ENCODE assay signal across 25 cellular contexts in genomic region chr7:99825451-99825850, GRCh38. TPM values are rescaled to one million over a fixed set of nuclear protein-coding genes. Genes with fewer than 3 reads are reported as not detected.
DNase-seq lines count a peak whose midpoint lies in the region; ATAC-seq, FAIRE-seq and TF ChIP-seq lines count a peak whose summit lies in the region.
"Had no signal": no experiment of that assay in that cellular context is flagged by ENCODE, and none has a peak within 500 bp of the region (broad histone marks: within the 10 kb centered on the region; RNA-seq: fewer than 3 reads in every experiment).

No MANE protein-coding gene starts in this region.

- no peaks in the 10 kb centered on the region for H3K9me1 ChIP-seq in K562 (ENCODE audit: control insufficient read depth, insufficient read depth, low read length)

- CTCF ChIA-PET in K562 (lab: Yijun Ruan, JAX; ENCODE audit: low intra/inter-chr PET ratio), result no interaction called here

- H3K4me1 ChIP-seq in K562 (replicated peaks in 1 of 2; ENCODE audit: control insufficient read depth in 2 of 2, insufficient read depth in 2 of 2, low read length in 2 of 2) (peaks cover 4 to 16% of the 10 kb centered on the region in 2 experiments; a peak in 4 of 5 replicates), hepatocyte (ENCODE audit: insufficient read depth) (peaks cover 42% of the 10 kb centered on the region), neural progenitor cell (no peaks in the 10 kb centered on the region), subcutaneous abdominal adipose tissue (ENCODE audit: control insufficient read depth in 5 of 5, insufficient read depth in 5 of 5, low read length in 5 of 5) (peaks cover 0 to 63% (median 30%) of the 10 kb centered on the region in 5 donors)
- H3K4me1 ChIP-seq: BLaER1 treated with 17β-estradiol and CSF1 and Interleukin-3, amounts not matched to agents 10 nM and 100 nM had no signal

- TF ChIP-seq EP300 in K562 (IDR thresholded peaks at IDR 0.05; ENCODE audit: low read length), result no peak

- H2AFZ ChIP-seq in K562 (ENCODE audit: low read depth, low read length), result 0 out of 2 replicates have a peak overlapping the region, but pooled peaks have one; percentile 34
- no peak overlapping the region for H2AFZ ChIP-seq in hepatocyte
- peak overlapping the region; percentile 59 for H2AFZ ChIP-seq in neural progenitor cell (replicated peaks)

- TF ChIP-seq POLR2A in K562 (conservative IDR thresholded peaks at IDR 0.05), result no peak

- POLR2A ChIA-PET in K562 (lab: Yijun Ruan, JAX), result no interaction called here

- H3K9ac ChIP-seq in K562 (ENCODE audit: insufficient read depth in 1 of 2, low read depth in 2 of 2, low read length in 2 of 2) (no peak overlapping the region), neural progenitor cell (no peak overlapping the region), subcutaneous abdominal adipose tissue (ENCODE audit: low read length in 5 of 5) (no peak overlapping the region)
- H3K9ac ChIP-seq: BLaER1 treated with 17β-estradiol and CSF1 and Interleukin-3, amounts not matched to agents 10 nM and 100 nM had no signal

- TF ChIP-seq CTCF in K562 (IDR thresholded peaks at IDR 0.05 in 2 of 3, conservative IDR thresholded peaks at IDR 0.05 in 1 of 3; ENCODE audit: insufficient read depth in 2 of 3, low read depth in 1 of 3, low read length in 3 of 3) (no peak), hepatocyte (IDR thresholded peaks at IDR 0.05; ENCODE audit: poor library complexity) (no peak), neural progenitor cell (IDR thresholded peaks at IDR 0.05) (no peak)

- no peak for ATAC-seq in K562

- peak; percentile 73 for FAIRE-seq in K562 (lab: Jason Lieb, UNC)
- FAIRE-seq: A204.1, GM18507, H54, RCC 7860 had no signal

- no peaks in the 10 kb centered on the region for H3K4me1 Mint-ChIP-seq in neural progenitor cell

- no peaks in the 10 kb centered on the region for H3K9me2 ChIP-seq in hepatocyte (replicated peaks; ENCODE audit: insufficient read depth)

- no peak for TF ChIP-seq RAD21 in K562 (CRISPR knock-in tag; conservative IDR thresholded peaks at IDR 0.05 in 1 of 2, IDR thresholded peaks at IDR 0.05 in 1 of 2)

- H3K4me3 ChIP-seq in K562, result no peak overlapping the region
- no peak overlapping the region for H3K4me3 ChIP-seq in hepatocyte
- no peak overlapping the region for H3K4me3 ChIP-seq in neural progenitor cell
- H3K4me3 ChIP-seq in subcutaneous abdominal adipose tissue (ENCODE audit: low read depth in 1 of 5, low read length in 5 of 5), result no peak overlapping the region
- H3K4me3 ChIP-seq: BLaER1 treated with 17β-estradiol and CSF1 and Interleukin-3, amounts not matched to agents 10 nM and 100 nM; SK-N-MC had no signal

- no peaks in the 10 kb centered on the region for H3K79me2 ChIP-seq in K562 (ENCODE audit: control insufficient read depth, insufficient read depth, low read length)
- no peaks in the 10 kb centered on the region for H3K79me2 ChIP-seq in hepatocyte
- no peaks in the 10 kb centered on the region for H3K79me2 ChIP-seq in neural progenitor cell (ENCODE audit: low read depth)

- in situ Hi-C loops in K562 (cut with MboI), result no loop called here

- H3K27me3 ChIP-seq in K562 (ENCODE audit: control insufficient read depth in 2 of 2, insufficient read depth in 2 of 2, low read length in 2 of 2) (no peaks in the 10 kb centered on the region), hepatocyte (no peaks in the 10 kb centered on the region), neural progenitor cell (no peaks in the 10 kb centered on the region), subcutaneous abdominal adipose tissue (ENCODE audit: control insufficient read depth in 5 of 5, insufficient read depth in 4 of 5, low read length in 5 of 5) (no peaks in the 10 kb centered on the region)
- H3K27me3 ChIP-seq: BLaER1 treated with 17β-estradiol and CSF1 and Interleukin-3, amounts not matched to agents 10 nM and 100 nM had no signal

- H3K4me3 Mint-ChIP-seq in neural progenitor cell, result no peak overlapping the region
- H3K4me3 Mint-ChIP-seq: CD4-positive, alpha-beta T cell had no signal

- H3K27me3 Mint-ChIP-seq in neural progenitor cell (ENCODE audit: insufficient read depth, low read depth), result peaks cover 3% of the 10 kb centered on the region

- BruUV-seq in K562 (replicated peaks; lab: Mats Ljungman, UMichigan), result no TSS peak

- no peaks in the 10 kb centered on the region for H3F3A ChIP-seq in neural progenitor cell (ENCODE audit: low read depth)

- 89% methylated on average over 1 of the region's 1 CpG for WGBS in K562 (ENCODE audit: insufficient coverage, low coverage, missing lambda C conversion rate)
- 44% methylated on average over 1 of the region's 1 CpG for WGBS in hepatocyte (ENCODE audit: low lambda C conversion rate, missing lambda C conversion rate)

- H3K4me2 ChIP-seq in K562 (ENCODE audit: insufficient read depth, low read length) (no peak overlapping the region), hepatocyte (peak overlapping the region; percentile 7), neural progenitor cell (no peak overlapping the region)
- H3K4me2 ChIP-seq: BLaER1 treated with 17β-estradiol and CSF1 and Interleukin-3, amounts not matched to agents 10 nM and 100 nM had no signal

- H3K27ac ChIP-seq in K562 (ENCODE audit: extremely low read depth, low read depth, low read length) (no peak overlapping the region), hepatocyte (peak overlapping the region; percentile 93), neural progenitor cell (no peak overlapping the region), subcutaneous abdominal adipose tissue (ENCODE audit: low read depth, low read length) (peak overlapping the region; percentile 37)
- H3K27ac ChIP-seq: BLaER1 treated with 17β-estradiol and CSF1 and Interleukin-3, amounts not matched to agents 10 nM and 100 nM; SK-N-MC had no signal

- H3K9me3 ChIP-seq in K562 (replicated peaks; ENCODE audit: control insufficient read depth, insufficient read depth, low read depth, low read length) (no peaks in the 10 kb centered on the region), hepatocyte (ENCODE audit: low read depth) (no peaks in the 10 kb centered on the region), neural progenitor cell (ENCODE audit: low read depth) (no peaks in the 10 kb centered on the region), subcutaneous abdominal adipose tissue (ENCODE audit: control insufficient read depth in 5 of 5, low read length in 5 of 5) (no peaks in the 10 kb centered on the region)

- intact Hi-C loops in K562 (cut with micrococcal nuclease), result no loop called here

- no peaks in the 10 kb centered on the region for H3K9me3 Mint-ChIP-seq in neural progenitor cell
- H3K9me3 Mint-ChIP-seq: CD4-positive, alpha-beta T cell had no signal

- DNase-seq in K562 (ENCODE audit: extremely low read depth in 1 of 4, low spot score in 3 of 4), result no peak
- peak; percentile 21 for DNase-seq in hepatocyte (ENCODE audit: low spot score)
- DNase-seq in neural progenitor cell (ENCODE audit: low spot score), result no peak
- DNase-seq in glomerular visceral epithelial cell (ENCODE audit: extremely low spot score), result no peak
- DNase-seq in NCI-H1105 treated with DMSO at 0.1 percent for 48 hours (lab: John Stamatoyannopoulos, UW), result no peak
- DNase-seq in NCI-H2196 treated with DMSO at 0.1 percent for 48 hours (lab: John Stamatoyannopoulos, UW; ENCODE audit: unreplicated experiment), result no peak
- DNase-seq: CD4-positive, alpha-beta T cell; DMS53; NCI-H2029; NCI-H446 treated with DMSO at 0.1 percent for 48 hours; NCI-H526 treated with DMSO at 0.1 percent for 48 hours; SIG-M5 had no signal

- H3K36me3 ChIP-seq in K562 (ENCODE audit: control insufficient read depth, insufficient read depth, low read length) (no peaks in the 10 kb centered on the region), hepatocyte (replicated peaks; ENCODE audit: insufficient read depth, low read depth) (no peaks in the 10 kb centered on the region), neural progenitor cell (no peaks in the 10 kb centered on the region), subcutaneous abdominal adipose tissue (ENCODE audit: control insufficient read depth in 5 of 5, insufficient read depth in 5 of 5, low read length in 5 of 5) (no peaks in the 10 kb centered on the region)
- H3K36me3 ChIP-seq: BLaER1 treated with 17β-estradiol and CSF1 and Interleukin-3, amounts not matched to agents 10 nM and 100 nM had no signal

- no peaks in the 10 kb centered on the region for H3K36me3 Mint-ChIP-seq in neural progenitor cell

- no peak overlapping the region for H3K27ac Mint-ChIP-seq in neural progenitor cell
- H3K27ac Mint-ChIP-seq: CD4-positive, alpha-beta T cell had no signal

- no peaks in the 10 kb centered on the region for H4K20me1 ChIP-seq in K562 (replicated peaks; ENCODE audit: control insufficient read depth, insufficient read depth, low read length)
- no peaks in the 10 kb centered on the region for H4K20me1 ChIP-seq in hepatocyte (ENCODE audit: insufficient read depth, poor library complexity, severe bottlenecking)
- H4K20me1 ChIP-seq in neural progenitor cell (ENCODE audit: low read depth), result no peaks in the 10 kb centered on the region
- H4K20me1 ChIP-seq: BLaER1 treated with 17β-estradiol and CSF1 and Interleukin-3, amounts not matched to agents 10 nM and 100 nM had no signal

RNA-seq across cellular contexts. Expression of gene CYP3A43, which starts 2.4 kb away (rescaled TPM):
- total RNA-seq in K562 (2011; cell fraction: chromatin; rRNA removed; ENCODE audit: low replicate concordance), result not detected in 2 replicates
- not detected in 2 replicates for total RNA-seq in K562 (2011; cell fraction: nucleolus; rRNA removed)
- not detected in 2 replicates for total RNA-seq in K562 (2011; cell fraction: nucleoplasm; rRNA removed)
- total RNA-seq in K562 (2014; rRNA removed), result not detected in 2 replicates
- total RNA-seq in K562 (2014; rRNA removed; fragmentation: Illumina TruSeq; extraction: Trizol), result not detected in 2 replicates
- total RNA-seq in K562 (2015; rRNA removed; fragmentation: Illumina TruSeq; extraction: Trizol), result not detected in 2 replicates
- total RNA-seq in K562 (2021), result not detected in 2 replicates
- polyA plus RNA-seq in K562 (2011; rRNA removed), result 0.05 TPM in 1 of 2 replicates, not detected in the other
- 0.12 TPM in 1 of 2 replicates, not detected in the other for polyA plus RNA-seq in K562 (2011; cell fraction: cytosol; rRNA removed)
- polyA plus RNA-seq in K562 (2011; cell fraction: nucleus; rRNA removed), result 0.13 TPM in 1 of 2 replicates, not detected in the other
- 0.11 TPM in 1 of 2 replicates, not detected in the other for polyA plus RNA-seq in K562 (2012)
- not detected in 2 replicates for polyA plus RNA-seq in K562 (2014; fragmentation: Illumina TruSeq; extraction: Trizol)
- polyA plus RNA-seq in K562 (2014; fragmentation: Nextera tagmentation; extraction: Ambion mirVana), result not detected
- not detected in 2 replicates for polyA plus RNA-seq in K562 (2014; rRNA removed)
- polyA minus RNA-seq in K562 (2011; rRNA and poly(A)+ RNA removed), result not detected in 2 replicates
- not detected in 2 replicates for polyA minus RNA-seq in K562 (2011; cell fraction: cytosol; rRNA and poly(A)+ RNA removed)
- not detected in 2 replicates for polyA minus RNA-seq in K562 (2011; cell fraction: nucleus; rRNA and poly(A)+ RNA removed)
- total RNA-seq in hepatocyte, result 0.88 and 1.8 TPM in 2 replicates
- polyA plus RNA-seq in hepatocyte, result 1.7 and 1.8 TPM in 2 replicates
- not detected in 2 replicates for total RNA-seq in neural progenitor cell (ENCODE audit: low replicate concordance)
- total RNA-seq: CD4-positive, alpha-beta T cell; Daoy; G401; HT-29; LHCN-M2; MCF 10A had no signal
- polyA plus RNA-seq: AG04450 had no signal

RNA-seq across cellular contexts. Expression of gene CYP3A4, which starts 41.5 kb away (rescaled TPM):
- not detected in 2 replicates for total RNA-seq in K562 (2011; cell fraction: chromatin; rRNA removed; ENCODE audit: low replicate concordance)
- total RNA-seq in K562 (2011; cell fraction: nucleolus; rRNA removed), result not detected in 2 replicates
- total RNA-seq in K562 (2011; cell fraction: nucleoplasm; rRNA removed), result not detected in 2 replicates
- not detected in 2 replicates for total RNA-seq in K562 (2014; rRNA removed)
- total RNA-seq in K562 (2014; rRNA removed; fragmentation: Illumina TruSeq; extraction: Trizol), result not detected in 2 replicates
- total RNA-seq in K562 (2015; rRNA removed; fragmentation: Illumina TruSeq; extraction: Trizol), result not detected in 2 replicates
- 0.07 and 0.18 TPM in 2 replicates for total RNA-seq in K562 (2021)
- polyA plus RNA-seq in K562 (2011; rRNA removed), result not detected in 2 replicates
- polyA plus RNA-seq in K562 (2011; cell fraction: cytosol; rRNA removed), result not detected in 2 replicates
- polyA plus RNA-seq in K562 (2011; cell fraction: nucleus; rRNA removed), result not detected in 2 replicates
- polyA plus RNA-seq in K562 (2012), result not detected in 2 replicates
- not detected in 2 replicates for polyA plus RNA-seq in K562 (2014; fragmentation: Illumina TruSeq; extraction: Trizol)
- polyA plus RNA-seq in K562 (2014; fragmentation: Nextera tagmentation; extraction: Ambion mirVana), result under 1 TPM in 1 of 2 experiments, not detected in 1; 0.08 TPM
- polyA plus RNA-seq in K562 (2014; rRNA removed), result not detected in 2 replicates
- polyA minus RNA-seq in K562 (2011; rRNA and poly(A)+ RNA removed), result not detected in 2 replicates
- polyA minus RNA-seq in K562 (2011; cell fraction: cytosol; rRNA and poly(A)+ RNA removed), result not detected in 2 replicates
- polyA minus RNA-seq in K562 (2011; cell fraction: nucleus; rRNA and poly(A)+ RNA removed), result not detected in 2 replicates
- 29.8 and 43.4 TPM in 2 replicates for total RNA-seq in hepatocyte
- polyA plus RNA-seq in hepatocyte, result 25.6 and 42.2 TPM in 2 replicates
- not detected in 2 replicates for total RNA-seq in neural progenitor cell (ENCODE audit: low replicate concordance)
- total RNA-seq: CD4-positive, alpha-beta T cell; G401; HT-29; LHCN-M2; MCF 10A had no signal
- polyA plus RNA-seq: AG04450 had no signal

RNA-seq across cellular contexts. Expression of gene OR2AE1, which starts 51.4 kb away (rescaled TPM):
- total RNA-seq in K562 (2011; cell fraction: chromatin; rRNA removed; ENCODE audit: low replicate concordance), result 0.39 TPM in 1 of 2 replicates, not detected in the other
- total RNA-seq in K562 (2011; cell fraction: nucleolus; rRNA removed), result not detected in 2 replicates
- 0.88 and 2.0 TPM in 2 replicates for total RNA-seq in K562 (2011; cell fraction: nucleoplasm; rRNA removed)
- total RNA-seq in K562 (2014; rRNA removed), result 0.27 TPM in 1 of 2 replicates, not detected in the other
- not detected in 2 replicates for total RNA-seq in K562 (2014; rRNA removed; fragmentation: Illumina TruSeq; extraction: Trizol)
- total RNA-seq in K562 (2015; rRNA removed; fragmentation: Illumina TruSeq; extraction: Trizol), result not detected in 2 replicates
- not detected in 2 replicates for total RNA-seq in K562 (2021)
- polyA plus RNA-seq in K562 (2011; rRNA removed), result not detected in 2 replicates
- polyA plus RNA-seq in K562 (2011; cell fraction: cytosol; rRNA removed), result not detected in 2 replicates
- polyA plus RNA-seq in K562 (2011; cell fraction: nucleus; rRNA removed), result not detected in 2 replicates
- not detected in 2 replicates for polyA plus RNA-seq in K562 (2012)
- polyA plus RNA-seq in K562 (2014; fragmentation: Illumina TruSeq; extraction: Trizol), result not detected in 2 replicates
- not detected for polyA plus RNA-seq in K562 (2014; fragmentation: Nextera tagmentation; extraction: Ambion mirVana)
- not detected in 2 replicates for polyA plus RNA-seq in K562 (2014; rRNA removed)
- 0.70 TPM in 1 of 2 replicates, not detected in the other for polyA minus RNA-seq in K562 (2011; rRNA and poly(A)+ RNA removed)
- not detected in 2 replicates for polyA minus RNA-seq in K562 (2011; cell fraction: cytosol; rRNA and poly(A)+ RNA removed)
- polyA minus RNA-seq in K562 (2011; cell fraction: nucleus; rRNA and poly(A)+ RNA removed), result 0.44 TPM in 1 of 2 replicates, not detected in the other
- total RNA-seq in hepatocyte, result not detected in 2 replicates
- not detected in 2 replicates for polyA plus RNA-seq in hepatocyte
- not detected in 2 replicates for total RNA-seq in neural progenitor cell (ENCODE audit: low replicate concordance)
- total RNA-seq: CD4-positive, alpha-beta T cell; Daoy; G401; HT-29; LHCN-M2; MCF 10A had no signal
- polyA plus RNA-seq: AG04450 had no signal

Comparison
In these comparisons a context has a peak if more than half of its experiments do, and no peak if none do; other contexts are left out.
1. H3K27ac ChIP-seq: peak in hepatocyte (single experiment) and subcutaneous abdominal adipose tissue (single experiment); none in K562 (single experiment) and neural progenitor cell (single experiment).
2. RNA of gene CYP3A4, which starts 41.5 kb away (total RNA-seq): 29.8 to 43.4 TPM in hepatocyte; 0.07 to 0.18 TPM in K562 and not detected in neural progenitor cell; every median in the first group is over 10 times any median in the second.